In the genomic region with DNA sequence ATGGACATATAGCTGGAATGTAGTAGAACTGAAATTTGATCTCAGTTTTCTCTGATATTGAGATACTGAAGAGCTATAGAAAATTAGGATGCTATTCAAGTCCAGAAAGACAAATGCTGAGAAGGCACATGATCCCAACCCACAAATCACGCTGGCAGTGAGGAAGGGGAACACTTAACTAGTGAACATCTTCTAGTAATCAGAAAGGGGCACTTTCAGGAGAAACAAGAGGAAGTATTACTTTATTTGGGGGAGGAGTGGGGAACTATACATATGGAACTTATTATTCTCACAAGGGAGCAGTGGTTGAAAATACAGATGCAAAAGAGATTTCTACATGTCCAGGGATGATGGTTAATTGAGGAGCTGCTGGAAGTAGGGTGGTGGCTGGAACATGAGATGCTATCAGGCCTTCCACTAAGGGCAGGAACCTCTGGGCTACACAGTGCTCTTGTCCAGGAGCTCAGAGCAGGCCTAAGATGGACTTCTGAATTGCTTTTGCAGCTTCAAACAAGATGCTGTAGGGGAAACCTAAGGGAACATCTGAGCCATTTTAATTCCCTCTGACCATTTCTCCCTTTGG, we compare ENCODE assay signal across 22 cellular contexts.
A peak's percentile ranks its signal among the peaks of the same experiment; 100 is the strongest.
DNase-seq lines count a peak whose midpoint lies in the region; ATAC-seq and TF ChIP-seq lines count a peak whose summit lies in the region.
"Had no signal": no experiment of that assay in that cellular context is flagged by ENCODE, and none has a peak within 500 bp of the region (broad histone marks: within the 10 kb centered on the region; RNA-seq: fewer than 3 reads in every experiment).

No MANE protein-coding gene starts in this region.

- no peaks in the 10 kb centered on the region for H3K9me3 Mint-ChIP-seq in endodermal cell
- H3K9me3 Mint-ChIP-seq: CD8-positive, alpha-beta T cell; H9 had no signal

- H3K4me1 Mint-ChIP-seq in T-helper 17 cell (peaks cover 37% of the 10 kb centered on the region), endodermal cell (peaks cover 37% of the 10 kb centered on the region)

- 89 to 100% methylated on average over 1 of the region's 1 CpG for WGBS in endodermal cell (ENCODE audit: insufficient coverage in 1 of 2, insufficient read length in 1 of 2), 2 experiments

- H4K20me1 ChIP-seq in BLaER1 treated with 17β-estradiol and CSF1 and Interleukin-3, amounts not matched to agents 10 nM and 100 nM, result no peaks in the 10 kb centered on the region

- peaks cover 83 to 100% (median 87%) of the 10 kb centered on the region in 10 experiments for H3K4me1 ChIP-seq in BLaER1 treated with 17β-estradiol and CSF1 and Interleukin-3, amounts not matched to agents 10 nM and 100 nM
- peaks cover 0 to 28% of the 10 kb centered on the region in 2 donors for H3K4me1 ChIP-seq in left lung
- H3K4me1 ChIP-seq in endodermal cell (ENCODE audit: control insufficient read depth, insufficient read depth, low read length), result peaks cover 6% of the 10 kb centered on the region

- H3K27ac Mint-ChIP-seq in T-helper 17 cell, result peak overlapping the region; percentile 72
- no peak overlapping the region for H3K27ac Mint-ChIP-seq in endodermal cell
- H3K27ac Mint-ChIP-seq: CD8-positive, alpha-beta T cell; H9 had no signal

- intact Hi-C loops in left lung (cut with DNase I), result no loop called here
- intact Hi-C loops in Right ventricle myocardium inferior (cut with DNase I), result no loop called here

- H3K36me3 Mint-ChIP-seq in T-helper 17 cell (ENCODE audit: low read depth), result peaks cover 2% of the 10 kb centered on the region
- H3K36me3 Mint-ChIP-seq in endodermal cell (ENCODE audit: low read depth), result no peaks in the 10 kb centered on the region
- H3K36me3 Mint-ChIP-seq: CD8-positive, alpha-beta T cell had no signal

- H3K27me3 Mint-ChIP-seq in T-helper 17 cell, result no peaks in the 10 kb centered on the region
- H3K27me3 Mint-ChIP-seq in endodermal cell (ENCODE audit: insufficient read depth), result no peaks in the 10 kb centered on the region

- H3K9ac ChIP-seq in BLaER1 treated with 17β-estradiol and CSF1 and Interleukin-3, amounts not matched to agents 10 nM and 100 nM, result peak overlapping the region in 9 of 11 experiments; percentile 9 to 67 (median 29); a peak in 10 of 22 replicates
- no peak overlapping the region for H3K9ac ChIP-seq in endodermal cell (ENCODE audit: extremely low read depth, low read length, poor library complexity, severe bottlenecking)

- H3K4me3 ChIP-seq in AG10803 (ENCODE audit: low read length) (no peak overlapping the region), left lung (no peak overlapping the region), endodermal cell (ENCODE audit: low read length) (no peak overlapping the region)
- H3K4me3 ChIP-seq in BLaER1 treated with 17β-estradiol and CSF1 and Interleukin-3, amounts not matched to agents 10 nM and 100 nM, result peak overlapping the region in 2 of 10 experiments; percentile 3; a peak in 1 of 20 replicates
- H3K4me3 ChIP-seq: Peyer's patch, SK-N-MC had no signal

- H3K4me2 ChIP-seq in BLaER1 treated with 17β-estradiol and CSF1 and Interleukin-3, amounts not matched to agents 10 nM and 100 nM, result peak overlapping the region; percentile 76 to 95 (median 85)

- no peaks in the 10 kb centered on the region for H3K27me3 ChIP-seq in BLaER1 treated with 17β-estradiol and CSF1 and Interleukin-3, amounts not matched to agents 10 nM and 100 nM
- H3K27me3 ChIP-seq in left lung, result no peaks in the 10 kb centered on the region
- H3K27me3 ChIP-seq in endodermal cell (ENCODE audit: control insufficient read depth, insufficient read depth, low read length, poor library complexity, severe bottlenecking), result no peaks in the 10 kb centered on the region
- H3K27me3 ChIP-seq: Peyer's patch had no signal

- no peaks in the 10 kb centered on the region for H3K36me3 ChIP-seq in BLaER1 treated with 17β-estradiol and CSF1 and Interleukin-3, amounts not matched to agents 10 nM and 100 nM
- H3K36me3 ChIP-seq in left lung, result no peaks in the 10 kb centered on the region
- H3K36me3 ChIP-seq in endodermal cell (ENCODE audit: control insufficient read depth, insufficient read depth, low read length), result no peaks in the 10 kb centered on the region
- H3K36me3 ChIP-seq: Peyer's patch had no signal

- DNase-seq in AG10803 (ENCODE audit: low read depth) (peak; percentile 13), T-helper 17 cell (no peak), left lung (no peak), DMS114 treated with DMSO at 0.1 percent for 48 hours (lab: John Stamatoyannopoulos, UW; ENCODE audit: unreplicated experiment) (no peak), Right ventricle myocardium inferior (ENCODE audit: missing footprints) (no peak), endodermal cell (no peak)
- DNase-seq: CD8-positive, alpha-beta T cell; DMS79; H9; IMR-90; Karpas-422; MM.1S; NCI-H1105 treated with DMSO at 0.1 percent for 48 hours; NCI-H187; NCI-H2171 treated with DMSO at 0.1 percent for 48 hours; NCI-H446 treated with DMSO at 0.1 percent for 48 hours; NCI-H774; Peyer's patch; Right ventricle myocardium superior had no signal

- H3K4me3 Mint-ChIP-seq in T-helper 17 cell (peak overlapping the region; percentile 19), endodermal cell (no peak overlapping the region)
- H3K4me3 Mint-ChIP-seq: CD8-positive, alpha-beta T cell; H9 had no signal

- ATAC-seq in T-helper 17 cell (no peak), left lung (peak; percentile 32), Right ventricle myocardium inferior (no peak), HG02571 (IDR thresholded peaks at IDR 0.05; ENCODE audit: unreplicated experiment) (no peak)
- ATAC-seq: CD8-positive, alpha-beta T cell had no signal

- TF ChIP-seq CTCF in AG10803 (conservative IDR thresholded peaks at IDR 0.05; ENCODE audit: low read length) (no peak), left lung (IDR thresholded peaks at IDR 0.05) (no peak), endodermal cell (conservative IDR thresholded peaks at IDR 0.05) (no peak)

- no peaks in the 10 kb centered on the region for H3K9me3 ChIP-seq in BLaER1 treated with 17β-estradiol and CSF1 and Interleukin-3, amounts not matched to agents 10 nM and 100 nM (replicated peaks in 1 of 11)
- H3K9me3 ChIP-seq in T-helper 17 cell (ENCODE audit: control insufficient read depth, low read length, poor library complexity, severe bottlenecking), result no peaks in the 10 kb centered on the region
- H3K9me3 ChIP-seq in left lung, result no peaks in the 10 kb centered on the region
- no peaks in the 10 kb centered on the region for H3K9me3 ChIP-seq in endodermal cell (ENCODE audit: control insufficient read depth, low read length)
- H3K9me3 ChIP-seq: Peyer's patch had no signal

- H3K27ac ChIP-seq in BLaER1 treated with 17β-estradiol and CSF1 and Interleukin-3, amounts not matched to agents 10 nM and 100 nM, result peak overlapping the region; percentile 70 to 82 (median 76); a peak in 21 of 22 replicates
- no peak overlapping the region for H3K27ac ChIP-seq in left lung
- H3K27ac ChIP-seq in endodermal cell (ENCODE audit: low read depth, low read length), result no peak overlapping the region
- H3K27ac ChIP-seq: Peyer's patch, SK-N-MC had no signal

Comparison
In these comparisons a context has a peak if more than half of its experiments do, and no peak if none do; other contexts are left out.
1. H3K27ac ChIP-seq: peak in BLaER1 treated with 17β-estradiol and CSF1 and Interleukin-3, amounts not matched to agents 10 nM and 100 nM (11 of 11); none in left lung (0 of 2) and endodermal cell (single experiment).